ENCODE assay signal across 10 cellular contexts in the genomic region with DNA sequence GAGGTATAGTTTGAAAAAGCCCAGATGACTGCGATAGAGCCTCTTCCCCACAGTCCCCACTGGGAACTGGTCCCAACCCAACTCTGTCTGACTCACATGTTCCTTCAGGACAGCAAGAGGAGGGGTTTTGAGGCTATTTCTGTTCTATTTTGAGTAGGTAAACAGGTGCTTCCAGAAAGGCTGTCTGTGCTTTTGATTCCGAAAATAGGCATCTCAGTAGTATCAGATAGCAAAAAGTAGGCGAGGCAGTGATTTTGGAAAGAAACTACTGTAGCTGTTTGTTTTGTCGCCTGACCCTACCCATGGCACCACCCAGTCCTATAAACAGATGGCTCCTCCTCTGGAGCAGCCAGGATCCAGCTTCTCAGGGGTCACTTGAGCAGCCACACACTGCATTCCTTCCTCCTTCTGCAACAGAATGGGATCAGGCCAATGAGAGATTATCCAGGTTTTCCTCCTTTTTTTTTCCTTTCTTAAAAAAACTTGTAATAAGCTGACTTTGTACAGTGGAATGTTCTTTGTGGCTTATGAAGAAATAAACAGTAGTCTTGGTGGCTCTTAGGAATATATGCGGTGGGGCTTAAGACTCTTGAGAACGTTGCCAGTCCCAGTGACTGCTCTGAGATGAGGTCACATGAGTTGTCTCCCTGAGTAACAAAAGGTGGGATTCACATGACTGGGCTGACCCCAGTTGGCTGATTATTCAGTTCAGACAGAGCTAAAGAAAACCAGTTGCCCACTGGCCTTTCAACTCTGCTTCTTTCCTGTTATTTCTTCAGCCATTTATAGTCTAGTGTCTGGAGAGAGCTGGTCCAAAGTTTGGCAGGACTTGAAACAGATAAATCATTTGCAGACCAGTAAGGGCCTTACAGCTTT.
DNase-seq lines count a peak whose midpoint lies in the region; ATAC-seq, FAIRE-seq and TF ChIP-seq lines count a peak whose summit lies in the region.
"Had no signal": no experiment of that assay in that cellular context is flagged by ENCODE, and none has a peak within 500 bp of the region (broad histone marks: within the 10 kb centered on the region; RNA-seq: fewer than 3 reads in every experiment).

No MANE protein-coding gene starts in this region.

- no peaks in the 10 kb centered on the region for H3K9me3 ChIP-seq in body of pancreas
- H3K9me3 ChIP-seq in hepatocyte (ENCODE audit: low read depth) = no peaks in the 10 kb centered on the region

- 68 to 75% methylated on average over 6 of the region's 6 CpGs for WGBS in body of pancreas, 2 donors
- WGBS in hepatocyte (ENCODE audit: low lambda C conversion rate, missing lambda C conversion rate) = 82% methylated on average over 6 of the region's 6 CpGs

- no peaks in the 10 kb centered on the region for H3K4me1 ChIP-seq in body of pancreas
- H3K4me1 ChIP-seq in hepatocyte (ENCODE audit: insufficient read depth) = no peaks in the 10 kb centered on the region

- H3K36me3 ChIP-seq in body of pancreas (replicated peaks in 1 of 2; ENCODE audit: insufficient read depth in 1 of 2, low read depth in 2 of 2) (no peaks in the 10 kb centered on the region), hepatocyte (replicated peaks; ENCODE audit: insufficient read depth, low read depth) (no peaks in the 10 kb centered on the region)

- TF ChIP-seq CTCF in body of pancreas (IDR thresholded peaks at IDR 0.05) (no peak), hepatocyte (IDR thresholded peaks at IDR 0.05; ENCODE audit: poor library complexity) (no peak)

- no peak overlapping the region for H2AFZ ChIP-seq in hepatocyte

- no peaks in the 10 kb centered on the region for H4K20me1 ChIP-seq in hepatocyte (ENCODE audit: insufficient read depth, poor library complexity, severe bottlenecking)

- no peaks in the 10 kb centered on the region for H3K9me2 ChIP-seq in hepatocyte (replicated peaks; ENCODE audit: insufficient read depth)

- H3K27ac Mint-ChIP-seq in naive thymus-derived CD8-positive, alpha-beta T cell = no peak overlapping the region
- H3K27ac Mint-ChIP-seq: activated CD4-positive, alpha-beta memory T cell treated with anti-CD3 and anti-CD28 coated beads, Interleukin-2, amount 10 ng/mL, durations not matched to agents 7 days and 5 days had no signal

- FAIRE-seq in H54 (lab: Jason Lieb, UNC) = peak; percentile 52

- ATAC-seq in body of pancreas (peak; percentile 67), HG03280 (IDR thresholded peaks at IDR 0.05; ENCODE audit: unreplicated experiment) (no peak), HG03342 (IDR thresholded peaks at IDR 0.05; ENCODE audit: unreplicated experiment) (no peak)
- no peak for ATAC-seq in naive thymus-derived CD8-positive, alpha-beta T cell

- peaks cover 0 to 12% (median 2%) of the 10 kb centered on the region in 5 donors for H3K27me3 Mint-ChIP-seq in naive thymus-derived CD8-positive, alpha-beta T cell
- H3K27me3 Mint-ChIP-seq: activated CD4-positive, alpha-beta memory T cell treated with anti-CD3 and anti-CD28 coated beads, Interleukin-2, amount 10 ng/mL, durations not matched to agents 7 days and 5 days had no signal

- no peak overlapping the region for H3K27ac ChIP-seq in body of pancreas
- H3K27ac ChIP-seq in hepatocyte = no peak overlapping the region

- H3K4me2 ChIP-seq in hepatocyte = no peak overlapping the region

- H3K27me3 ChIP-seq in body of pancreas (no peaks in the 10 kb centered on the region), hepatocyte (no peaks in the 10 kb centered on the region)

- H3K79me2 ChIP-seq in hepatocyte = no peaks in the 10 kb centered on the region

- intact Hi-C loops in body of pancreas (cut with DNase I) = no loop called here

- H3K36me3 Mint-ChIP-seq in naive thymus-derived CD8-positive, alpha-beta T cell = no peaks in the 10 kb centered on the region

- H3K4me3 ChIP-seq in body of pancreas (no peak overlapping the region), hepatocyte (no peak overlapping the region)

- POLR2A ChIA-PET in naive thymus-derived CD8-positive, alpha-beta T cell (lab: Charles Lee) = no interaction called here

- no peak overlapping the region for H3K4me3 Mint-ChIP-seq in naive thymus-derived CD8-positive, alpha-beta T cell
- H3K4me3 Mint-ChIP-seq: activated CD4-positive, alpha-beta memory T cell treated with anti-CD3 and anti-CD28 coated beads, Interleukin-2, amount 10 ng/mL, durations not matched to agents 7 days and 5 days had no signal

- no peaks in the 10 kb centered on the region for H3K4me1 Mint-ChIP-seq in naive thymus-derived CD8-positive, alpha-beta T cell
- H3K4me1 Mint-ChIP-seq: activated CD4-positive, alpha-beta memory T cell treated with anti-CD3 and anti-CD28 coated beads, Interleukin-2, amount 10 ng/mL, durations not matched to agents 7 days and 5 days had no signal

- peak; percentile 35 for DNase-seq in H54 (ENCODE audit: insufficient read length, low spot score)
- DNase-seq in body of pancreas = peak; percentile 14 to 54 (median 18)
- DNase-seq in hepatocyte (ENCODE audit: low spot score) = peak; percentile 14
- DNase-seq in smooth muscle cell of the brain vasculature (ENCODE audit: low read depth, low spot score) = peak; percentile 85
- no peak for DNase-seq in effector CD8-positive, alpha-beta T cell (lab: John Stamatoyannopoulos, UW)
- no peak for DNase-seq in naive thymus-derived CD8-positive, alpha-beta T cell
- DNase-seq: activated CD4-positive, alpha-beta memory T cell treated with anti-CD3 and anti-CD28 coated beads, Interleukin-2, amount 10 ng/mL, durations not matched to agents 7 days and 5 days; GDM1 had no signal

- no peak for TF ChIP-seq POLR2A in H54 (IDR thresholded peaks at IDR 0.05; ENCODE audit: low read depth, low read length)
- no peak for TF ChIP-seq POLR2A in body of pancreas (IDR thresholded peaks at IDR 0.05)

- H3K9me3 Mint-ChIP-seq in naive thymus-derived CD8-positive, alpha-beta T cell = peaks cover 0 to 3% (median 0%) of the 10 kb centered on the region in 9 donors
- H3K9me3 Mint-ChIP-seq: activated CD4-positive, alpha-beta memory T cell treated with anti-CD3 and anti-CD28 coated beads, Interleukin-2, amount 10 ng/mL, durations not matched to agents 7 days and 5 days had no signal

Comparison
In these comparisons a context has a peak if more than half of its experiments do, and no peak if none do; other contexts are left out.
1. DNase-seq: peak in H54 (single experiment), body of pancreas (4 of 4), hepatocyte (single experiment) and smooth muscle cell of the brain vasculature (single experiment); none in effector CD8-positive, alpha-beta T cell (single experiment) and naive thymus-derived CD8-positive, alpha-beta T cell (0 of 10).